ENCODE assay signal across 8 cellular contexts in genomic region chr6:16690244-16691142, GRCh38.
DNase-seq lines count a peak whose midpoint lies in the region; ATAC-seq and TF ChIP-seq lines count a peak whose summit lies in the region.

No MANE protein-coding gene starts in this region.

- H3K27ac ChIP-seq in CD8-positive, alpha-beta T cell (ENCODE audit: low read depth, low read length): no peak overlapping the region
- no peak overlapping the region for H3K27ac ChIP-seq in left ventricle myocardium inferior (replicated peaks)
- no peak overlapping the region for H3K27ac ChIP-seq in colonic mucosa

- peaks cover 74% of the 10 kb centered on the region for H3K4me1 Mint-ChIP-seq in CD8-positive, alpha-beta T cell (ENCODE audit: low read depth)
- H3K4me1 Mint-ChIP-seq in activated naive CD8-positive, alpha-beta T cell treated with anti-CD3 and anti-CD28 coated beads, Interleukin-2, amount 10 ng/mL, durations not matched to agents 7 days and 5 days: peaks cover 52% of the 10 kb centered on the region

- ATAC-seq in CD8-positive, alpha-beta T cell: no peak
- ATAC-seq in GM19395 (IDR thresholded peaks at IDR 0.05; ENCODE audit: unreplicated experiment): peak; percentile 80
- ATAC-seq in HG03280 (IDR thresholded peaks at IDR 0.05; ENCODE audit: unreplicated experiment): peak; percentile 77
- peak; percentile 23 for ATAC-seq in activated naive CD8-positive, alpha-beta T cell treated with anti-CD3 and anti-CD28 coated beads, Interleukin-2, amount 10 ng/mL, durations not matched to agents 7 days and 5 days (ENCODE audit: low read depth)

- no peaks in the 10 kb centered on the region for H3K36me3 ChIP-seq in CD8-positive, alpha-beta T cell (ENCODE audit: insufficient read depth, low read length)
- H3K36me3 ChIP-seq in left ventricle myocardium inferior (no peaks in the 10 kb centered on the region), colonic mucosa (no peaks in the 10 kb centered on the region)

- no peak overlapping the region for H3K9ac ChIP-seq in colonic mucosa (ENCODE audit: low read depth in 2 of 2, low read length in 2 of 2)

- H3K4me3 ChIP-seq in CD8-positive, alpha-beta T cell (ENCODE audit: low read depth, low read length): no peak overlapping the region
- H3K4me3 ChIP-seq in left ventricle myocardium inferior (no peak overlapping the region), colonic mucosa (no peak overlapping the region)

- TF ChIP-seq CTCF in CD8-positive, alpha-beta T cell (IDR thresholded peaks at IDR 0.05): no peak
- TF ChIP-seq CTCF in left ventricle myocardium inferior (IDR thresholded peaks at IDR 0.05; ENCODE audit: borderline replicate concordance) (no peak), colonic mucosa (IDR thresholded peaks at IDR 0.05) (no peak)

- POLR2A ChIA-PET in CD8-positive, alpha-beta T cell (lab: Charles Lee): interaction anchor here (0.9 kb wide), 1 partner anchor 10 kb away, joined by 3 read pairs; no protein-coding TSS in a partner anchor
- POLR2A ChIA-PET in activated naive CD8-positive, alpha-beta T cell treated with anti-CD3 and anti-CD28 coated beads, Interleukin-2, amount 10 ng/mL, durations not matched to agents 7 days and 5 days (lab: Charles Lee): no interaction called here

- H3K4me3 Mint-ChIP-seq in CD8-positive, alpha-beta T cell: peak overlapping the region; percentile 0
- H3K4me3 Mint-ChIP-seq in activated naive CD8-positive, alpha-beta T cell treated with anti-CD3 and anti-CD28 coated beads, Interleukin-2, amount 10 ng/mL, durations not matched to agents 7 days and 5 days: peak overlapping the region; percentile 12

- H3K27me3 Mint-ChIP-seq in CD8-positive, alpha-beta T cell (ENCODE audit: low read depth): no peaks in the 10 kb centered on the region
- H3K27me3 Mint-ChIP-seq in activated naive CD8-positive, alpha-beta T cell treated with anti-CD3 and anti-CD28 coated beads, Interleukin-2, amount 10 ng/mL, durations not matched to agents 7 days and 5 days: no peaks in the 10 kb centered on the region

- H3K36me3 Mint-ChIP-seq in CD8-positive, alpha-beta T cell: peaks cover 9% of the 10 kb centered on the region
- peaks cover 14% of the 10 kb centered on the region for H3K36me3 Mint-ChIP-seq in activated naive CD8-positive, alpha-beta T cell treated with anti-CD3 and anti-CD28 coated beads, Interleukin-2, amount 10 ng/mL, durations not matched to agents 7 days and 5 days

- no peak for DNase-seq in CD8-positive, alpha-beta T cell
- DNase-seq in activated naive CD8-positive, alpha-beta T cell treated with anti-CD3 and anti-CD28 coated beads, Interleukin-2, amount 10 ng/mL, durations not matched to agents 7 days and 5 days: no peak
- DNase-seq in NCI-H524 (lab: John Stamatoyannopoulos, UW) (no peak), NCI-H510A (lab: John Stamatoyannopoulos, UW) (no peak), left ventricle myocardium inferior (no peak), colonic mucosa (no peak)

- CTCF ChIA-PET in CD8-positive, alpha-beta T cell (lab: Charles Lee): no interaction called here

- intact Hi-C loops in CD8-positive, alpha-beta T cell (cut with DNase I, micrococcal nuclease): no loop called here
- intact Hi-C loops in left ventricle myocardium inferior (cut with micrococcal nuclease): no loop called here
- intact Hi-C loops in colonic mucosa (cut with DNase I): no loop called here

- H3K9me3 Mint-ChIP-seq in CD8-positive, alpha-beta T cell: no peaks in the 10 kb centered on the region
- H3K9me3 Mint-ChIP-seq in activated naive CD8-positive, alpha-beta T cell treated with anti-CD3 and anti-CD28 coated beads, Interleukin-2, amount 10 ng/mL, durations not matched to agents 7 days and 5 days: no peaks in the 10 kb centered on the region

- no peaks in the 10 kb centered on the region for H3K27me3 ChIP-seq in CD8-positive, alpha-beta T cell (ENCODE audit: insufficient read depth, low read length)
- H3K27me3 ChIP-seq in left ventricle myocardium inferior (ENCODE audit: low read depth) (no peaks in the 10 kb centered on the region), colonic mucosa (no peaks in the 10 kb centered on the region)

- no peaks in the 10 kb centered on the region for H3K4me1 ChIP-seq in CD8-positive, alpha-beta T cell (ENCODE audit: insufficient read depth, low read length)
- H3K4me1 ChIP-seq in left ventricle myocardium inferior: peaks cover 36% of the 10 kb centered on the region
- H3K4me1 ChIP-seq in colonic mucosa: no peaks in the 10 kb centered on the region

- no peaks in the 10 kb centered on the region for H3K9me3 ChIP-seq in CD8-positive, alpha-beta T cell (ENCODE audit: low read length)
- H3K9me3 ChIP-seq in left ventricle myocardium inferior (replicated peaks) (no peaks in the 10 kb centered on the region), colonic mucosa (no peaks in the 10 kb centered on the region)

- H3K27ac Mint-ChIP-seq in CD8-positive, alpha-beta T cell: peak overlapping the region; percentile 58
- peak overlapping the region; percentile 70 for H3K27ac Mint-ChIP-seq in activated naive CD8-positive, alpha-beta T cell treated with anti-CD3 and anti-CD28 coated beads, Interleukin-2, amount 10 ng/mL, durations not matched to agents 7 days and 5 days
